20 cellular contexts compared by ENCODE assay signal in genomic region chr15:72855791-72856190, GRCh38.
DNase-seq lines count a peak whose midpoint lies in the region; TF ChIP-seq lines count a peak whose summit lies in the region.
"Had no signal": no experiment of that assay in that cellular context is flagged by ENCODE, and none has a peak within 500 bp of the region (broad histone marks: within the 10 kb centered on the region; RNA-seq: fewer than 3 reads in every experiment).

No MANE protein-coding gene starts in this region.

- no peaks in the 10 kb centered on the region for H3K4me1 Mint-ChIP-seq in osteocyte (ENCODE audit: unreplicated experiment)
- H3K4me1 Mint-ChIP-seq: B cell had no signal

- H3K36me3 ChIP-seq in esophagus muscularis mucosa = no peaks in the 10 kb centered on the region
- no peaks in the 10 kb centered on the region for H3K36me3 ChIP-seq in vagina
- H3K36me3 ChIP-seq: BLaER1 treated with 17β-estradiol and CSF1 and Interleukin-3, amounts not matched to agents 10 nM and 100 nM had no signal

- H3K27ac ChIP-seq in esophagus muscularis mucosa (replicated peaks in 1 of 4) (no peak overlapping the region), vagina (no peak overlapping the region)
- H3K27ac ChIP-seq: 22Rv1; A549; BLaER1 treated with 17β-estradiol and CSF1 and Interleukin-3, amounts not matched to agents 10 nM and 100 nM; C4-2B had no signal

- H3K36me3 Mint-ChIP-seq in osteocyte (ENCODE audit: unreplicated experiment) = no peaks in the 10 kb centered on the region
- H3K36me3 Mint-ChIP-seq: CD8-positive, alpha-beta T cell had no signal

- H3K9me3 Mint-ChIP-seq in osteocyte (ENCODE audit: unreplicated experiment) = no peaks in the 10 kb centered on the region
- H3K9me3 Mint-ChIP-seq: CD4-positive, alpha-beta T cell; CD8-positive, alpha-beta T cell had no signal

- peak; percentile 18 for DNase-seq in activated CD8-positive, alpha-beta memory T cell treated with anti-CD3 and anti-CD28 coated beads, Interleukin-2, amount 50 U/mL, for 48 hours
- DNase-seq in activated CD8-positive, alpha-beta memory T cell treated with anti-CD3 and anti-CD28 coated beads for 24 hours = no peak
- DNase-seq in esophagus muscularis mucosa (ENCODE audit: extremely low spot score) (peak; percentile 90), osteocyte (ENCODE audit: extremely low spot score, unreplicated experiment) (peak; percentile 54), vagina (ENCODE audit: extremely low spot score in 2 of 2) (peak; percentile 40 to 74), ACHN (no peak), NCI-H526 treated with DMSO at 0.1 percent for 48 hours (lab: John Stamatoyannopoulos, UW) (no peak), GM20000 (ENCODE audit: low spot score) (no peak)
- DNase-seq: AML-193; Caco-2; Calu3; CD4-positive, alpha-beta T cell; DMS79 treated with DMSO at 0.1 percent for 48 hours; GF-D8 had no signal

- no peak overlapping the region for H3K4me3 Mint-ChIP-seq in osteocyte (ENCODE audit: unreplicated experiment)
- H3K4me3 Mint-ChIP-seq: B cell; CD4-positive, alpha-beta T cell; CD8-positive, alpha-beta T cell had no signal

- WGBS in esophagus muscularis mucosa = 70% methylated on average over 3 of the region's 3 CpGs

- H3K4me1 ChIP-seq in esophagus muscularis mucosa (peaks cover 0 to 13% (median 7%) of the 10 kb centered on the region in 4 donors), vagina (no peaks in the 10 kb centered on the region)
- H3K4me1 ChIP-seq: A549; BLaER1 treated with 17β-estradiol and CSF1 and Interleukin-3, amounts not matched to agents 10 nM and 100 nM; Caco-2 had no signal

- H3K4me3 ChIP-seq in esophagus muscularis mucosa (no peak overlapping the region), vagina (no peak overlapping the region)
- H3K4me3 ChIP-seq: A549; BLaER1 treated with 17β-estradiol and CSF1 and Interleukin-3, amounts not matched to agents 10 nM and 100 nM had no signal

- no peak for TF ChIP-seq EP300 in esophagus muscularis mucosa (IDR thresholded peaks at IDR 0.05)

- no peak overlapping the region for H3K27ac Mint-ChIP-seq in osteocyte (ENCODE audit: unreplicated experiment)
- H3K27ac Mint-ChIP-seq: B cell; CD4-positive, alpha-beta T cell; CD8-positive, alpha-beta T cell had no signal

- TF ChIP-seq POLR2A in esophagus muscularis mucosa (IDR thresholded peaks at IDR 0.05; ENCODE audit: low read depth) = no peak
- no peak for TF ChIP-seq POLR2A in vagina (IDR thresholded peaks at IDR 0.05)

- TF ChIP-seq CTCF in esophagus muscularis mucosa (IDR thresholded peaks at IDR 0.05) (no peak), osteocyte (IDR thresholded peaks at IDR 0.05) (no peak), vagina (IDR thresholded peaks at IDR 0.05) (no peak), GM20000 (IDR thresholded peaks at IDR 0.05; ENCODE audit: extremely low read depth, missing control alignments) (no peak)

- intact Hi-C loops in esophagus muscularis mucosa (cut with DNase I) = no loop called here
- intact Hi-C loops in vagina (cut with DNase I) = no loop called here

- H3K9me3 ChIP-seq in esophagus muscularis mucosa = no peaks in the 10 kb centered on the region
- no peaks in the 10 kb centered on the region for H3K9me3 ChIP-seq in vagina
- H3K9me3 ChIP-seq: A549; BLaER1 treated with 17β-estradiol and CSF1 and Interleukin-3, amounts not matched to agents 10 nM and 100 nM; Caco-2 had no signal

- H3K27me3 ChIP-seq in esophagus muscularis mucosa = no peaks in the 10 kb centered on the region
- no peaks in the 10 kb centered on the region for H3K27me3 ChIP-seq in vagina
- H3K27me3 ChIP-seq: BLaER1 treated with 17β-estradiol and CSF1 and Interleukin-3, amounts not matched to agents 10 nM and 100 nM had no signal

- peaks cover 14% of the 10 kb centered on the region for H3K27me3 Mint-ChIP-seq in osteocyte (ENCODE audit: unreplicated experiment)

- in situ Hi-C loops in ACHN (cut with HindIII; ENCODE audit: low pct_ligation_motif_present, low pct_unique_long_range_greater_than_20kb, low sequenced_read_pairs) = no loop called here

Comparison
In these comparisons a context has a peak if more than half of its experiments do, and no peak if none do; other contexts are left out.
1. DNase-seq: peak in activated CD8-positive, alpha-beta memory T cell treated with anti-CD3 and anti-CD28 coated beads, Interleukin-2, amount 50 U/mL, for 48 hours (single experiment), esophagus muscularis mucosa (single experiment), osteocyte (single experiment) and vagina (2 of 2); none in activated CD8-positive, alpha-beta memory T cell treated with anti-CD3 and anti-CD28 coated beads for 24 hours (single experiment), ACHN (single experiment), NCI-H526 treated with DMSO at 0.1 percent for 48 hours (single experiment) and GM20000 (single experiment).